29 cellular contexts compared by ENCODE assay signal in genomic region chr11:43523632-43524031, GRCh38.
DNase-seq lines count a peak whose midpoint lies in the region; ATAC-seq and TF ChIP-seq lines count a peak whose summit lies in the region.
"Had no signal": no experiment of that assay in that cellular context is flagged by ENCODE, and none has a peak within 500 bp of the region (broad histone marks: within the 10 kb centered on the region; RNA-seq: fewer than 3 reads in every experiment).

No MANE protein-coding gene starts in this region.

- H3K9ac ChIP-seq in KMS-11 (no peak overlapping the region), mesenchymal stem cell (ENCODE audit: low read length) (no peak overlapping the region)
- H3K9ac ChIP-seq: BLaER1 treated with 17β-estradiol and CSF1 and Interleukin-3, amounts not matched to agents 10 nM and 100 nM had no signal

- H3K4me2 ChIP-seq in KMS-11: peak overlapping the region; percentile 53
- no peak overlapping the region for H3K4me2 ChIP-seq in mesenchymal stem cell (ENCODE audit: low read length, poor library complexity, severe bottlenecking)
- H3K4me2 ChIP-seq: BLaER1 treated with 17β-estradiol and CSF1 and Interleukin-3, amounts not matched to agents 10 nM and 100 nM had no signal

- H3K79me2 ChIP-seq in KMS-11 (ENCODE audit: insufficient read depth, low read depth): no peaks in the 10 kb centered on the region

- H2BK5ac ChIP-seq in mesenchymal stem cell (ENCODE audit: low read depth, low read length, poor library complexity, severe bottlenecking): no peak overlapping the region

- H3K9me3 ChIP-seq in mesenchymal stem cell (ENCODE audit: control insufficient read depth, low read length): no peaks in the 10 kb centered on the region
- H3K9me3 ChIP-seq: lower lobe of right lung, sigmoid colon had no signal

- no peak overlapping the region for H2BK15ac ChIP-seq in mesenchymal stem cell (ENCODE audit: low read depth, poor library complexity, severe bottlenecking)

- H2BK120ac ChIP-seq in mesenchymal stem cell (ENCODE audit: low read depth, low read length): no peak overlapping the region

- H3K36me3 ChIP-seq in KMS-11 (ENCODE audit: insufficient read depth) (no peaks in the 10 kb centered on the region), mesenchymal stem cell (ENCODE audit: control insufficient read depth in 1 of 2, insufficient read depth in 2 of 2, low read depth in 1 of 2, low read length in 2 of 2) (no peaks in the 10 kb centered on the region)
- H3K36me3 ChIP-seq: BLaER1 treated with 17β-estradiol and CSF1 and Interleukin-3, amounts not matched to agents 10 nM and 100 nM; esophagus squamous epithelium; HAP-1; lower lobe of right lung; sigmoid colon; tibial nerve had no signal

- H4K8ac ChIP-seq in mesenchymal stem cell (ENCODE audit: low read length): no peak overlapping the region

- no peak overlapping the region for H4K91ac ChIP-seq in mesenchymal stem cell (ENCODE audit: low read length)

- no peaks in the 10 kb centered on the region for H3K27me3 ChIP-seq in KMS-11 (ENCODE audit: insufficient read depth, low read depth)
- H3K27me3 ChIP-seq in mesenchymal stem cell (ENCODE audit: control insufficient read depth in 1 of 2, insufficient read depth in 1 of 2, low read length in 2 of 2): peaks cover 3 to 21% of the 10 kb centered on the region in 2 experiments
- H3K27me3 ChIP-seq: BLaER1 treated with 17β-estradiol and CSF1 and Interleukin-3, amounts not matched to agents 10 nM and 100 nM; esophagus squamous epithelium; sigmoid colon; tibial nerve had no signal

- no peak for TF ChIP-seq CTCF in KMS-11 (conservative IDR thresholded peaks at IDR 0.05; ENCODE audit: low read depth, low read length)

- no peaks in the 10 kb centered on the region for H4K20me1 ChIP-seq in KMS-11 (ENCODE audit: insufficient read depth)
- H4K20me1 ChIP-seq: BLaER1 treated with 17β-estradiol and CSF1 and Interleukin-3, amounts not matched to agents 10 nM and 100 nM had no signal

- no peak overlapping the region for H2BK12ac ChIP-seq in mesenchymal stem cell (ENCODE audit: low read length in 2 of 2)

- no CpG with 5 or more reads among the region's 2 CpGs for WGBS in mesenchymal stem cell

- H2AK5ac ChIP-seq in mesenchymal stem cell (ENCODE audit: low read length, severe bottlenecking): no peak overlapping the region

- DNase-seq in activated T-cell treated with anti-CD3 and anti-CD28 coated beads, Interleukin-2, amount 50 U/mL, for 1 hour: no peak
- no peak for DNase-seq in mesenchymal stem cell
- DNase-seq: activated CD4-positive, alpha-beta T cell treated with anti-CD3 and anti-CD28 coated beads, Interleukin-2, amount 50 U/mL, for 4 hours; activated CD4-positive, CD25-positive, alpha-beta regulatory T cell; activated naive CD4-positive, alpha-beta T cell treated with anti-CD3 and anti-CD28 coated beads for 36 hours; cerebellar nuclear complex; esophagus squamous epithelium; foreskin keratinocyte; Kasumi-1; kidney glomerular epithelial cell; lower lobe of right lung; naive thymus-derived CD8-positive, alpha-beta T cell; NCI-H1417 treated with DMSO at 0.1 percent for 48 hours; NCI-H2081; NCI-H526; SHP77; sigmoid colon; stimulated activated CD4-positive, alpha-beta T cell treated with anti-CD3 and anti-CD28 coated beads, Interleukin-12 subunit alpha, Interleukin-12 subunit beta, amount 100 ng/mL, for 4 hours; stimulated activated CD4-positive, alpha-beta T cell treated with anti-CD3 and anti-CD28 coated beads, Interleukin-4, amount 100 ng/mL, for 24 hours; T-helper 17 cell had no signal

- H3K79me1 ChIP-seq in mesenchymal stem cell (replicated peaks; ENCODE audit: low read length, poor library complexity, severe bottlenecking): no peaks in the 10 kb centered on the region

- peak overlapping the region; percentile 27; the same call in 1 of the 2 replicates for H3K27ac ChIP-seq in KMS-11
- H3K27ac ChIP-seq in mesenchymal stem cell (ENCODE audit: low read length, poor library complexity, severe bottlenecking): no peak overlapping the region
- H3K27ac ChIP-seq: BLaER1 treated with 17β-estradiol and CSF1 and Interleukin-3, amounts not matched to agents 10 nM and 100 nM; esophagus squamous epithelium; foreskin keratinocyte; lower lobe of right lung; sigmoid colon; tibial nerve had no signal

- H3K4me3 ChIP-seq in KMS-11 (IDR thresholded peaks at IDR 0.05; ENCODE audit: insufficient read depth, low read depth, low read length): no peak overlapping the region
- no peak overlapping the region for H3K4me3 ChIP-seq in mesenchymal stem cell (ENCODE audit: insufficient read depth in 1 of 2, low read depth in 1 of 2, low read length in 2 of 2)
- H3K4me3 ChIP-seq: BLaER1 treated with 17β-estradiol and CSF1 and Interleukin-3, amounts not matched to agents 10 nM and 100 nM; esophagus squamous epithelium; HAP-1; lower lobe of right lung; sigmoid colon; tibial nerve had no signal

- H2AFZ ChIP-seq in KMS-11 (ENCODE audit: low read depth): no peak overlapping the region
- no peak overlapping the region for H2AFZ ChIP-seq in mesenchymal stem cell (ENCODE audit: low read depth, low read length)

- no peak overlapping the region for H3K18ac ChIP-seq in mesenchymal stem cell (ENCODE audit: low read depth in 1 of 2, low read length in 2 of 2)

- H3K4me1 ChIP-seq in KMS-11 (ENCODE audit: low read depth, poor library complexity, severe bottlenecking) (peaks cover 50% of the 10 kb centered on the region), mesenchymal stem cell (ENCODE audit: control insufficient read depth, insufficient read depth, low read depth, low read length) (no peaks in the 10 kb centered on the region)
- H3K4me1 ChIP-seq: esophagus squamous epithelium, foreskin keratinocyte, HAP-1, lower lobe of right lung, sigmoid colon, tibial nerve had no signal

- H3K14ac ChIP-seq in mesenchymal stem cell (ENCODE audit: low read length in 2 of 2): no peak overlapping the region

- H3K23ac ChIP-seq in mesenchymal stem cell (ENCODE audit: low read length in 2 of 2): no peak overlapping the region

- no peak overlapping the region for H3K4ac ChIP-seq in mesenchymal stem cell (ENCODE audit: low read depth in 1 of 2, low read length in 2 of 2)

- ATAC-seq in GM18858 (IDR thresholded peaks at IDR 0.05; ENCODE audit: unreplicated experiment): peak; percentile 80
- peak; percentile 66 for ATAC-seq in HG02870 (IDR thresholded peaks at IDR 0.05; ENCODE audit: unreplicated experiment)
- no peak for ATAC-seq in HG03097 (IDR thresholded peaks at IDR 0.05; ENCODE audit: low FRiP score, unreplicated experiment)
- ATAC-seq in GM19395 (IDR thresholded peaks at IDR 0.05; ENCODE audit: unreplicated experiment): no peak
- ATAC-seq: foreskin keratinocyte; lower lobe of right lung; naive thymus-derived CD8-positive, alpha-beta T cell; Panc1; T-helper 17 cell had no signal

Comparison
In these comparisons a context has a peak if more than half of its experiments do, and no peak if none do; other contexts are left out.
1. ATAC-seq: peak in GM18858 (single experiment) and HG02870 (single experiment); none in HG03097 (single experiment) and GM19395 (single experiment).